ENCODE assay signal across 1 cellular context in the genomic region with DNA sequence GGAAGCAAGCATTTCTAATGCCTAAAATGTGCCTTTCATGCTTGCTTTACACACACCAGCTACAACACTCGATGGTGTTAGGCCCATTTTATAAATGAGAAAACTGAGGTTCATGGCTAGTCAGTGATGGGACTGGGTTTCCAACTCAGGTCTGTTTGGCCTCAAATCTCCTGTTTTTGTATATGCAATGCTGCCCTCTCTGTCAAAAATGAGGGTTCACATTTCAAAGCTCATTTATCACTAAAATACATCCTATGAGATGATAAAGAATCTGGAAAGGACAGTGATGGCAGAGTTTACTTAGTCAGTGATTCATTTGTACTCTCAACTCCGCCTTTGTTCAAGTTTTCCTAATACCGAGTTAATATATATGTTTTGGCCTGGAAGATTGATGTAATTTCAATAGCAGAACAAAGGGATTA.
TF ChIP-seq lines count a peak whose summit lies in the region.

No MANE protein-coding gene starts in this region.

TF ChIP-seq in WTC11, 78 proteins besides CTCF, POLR2A, EP300 and RAD21 (continued from another document):
- TF ChIP-seq, protein P1, sequence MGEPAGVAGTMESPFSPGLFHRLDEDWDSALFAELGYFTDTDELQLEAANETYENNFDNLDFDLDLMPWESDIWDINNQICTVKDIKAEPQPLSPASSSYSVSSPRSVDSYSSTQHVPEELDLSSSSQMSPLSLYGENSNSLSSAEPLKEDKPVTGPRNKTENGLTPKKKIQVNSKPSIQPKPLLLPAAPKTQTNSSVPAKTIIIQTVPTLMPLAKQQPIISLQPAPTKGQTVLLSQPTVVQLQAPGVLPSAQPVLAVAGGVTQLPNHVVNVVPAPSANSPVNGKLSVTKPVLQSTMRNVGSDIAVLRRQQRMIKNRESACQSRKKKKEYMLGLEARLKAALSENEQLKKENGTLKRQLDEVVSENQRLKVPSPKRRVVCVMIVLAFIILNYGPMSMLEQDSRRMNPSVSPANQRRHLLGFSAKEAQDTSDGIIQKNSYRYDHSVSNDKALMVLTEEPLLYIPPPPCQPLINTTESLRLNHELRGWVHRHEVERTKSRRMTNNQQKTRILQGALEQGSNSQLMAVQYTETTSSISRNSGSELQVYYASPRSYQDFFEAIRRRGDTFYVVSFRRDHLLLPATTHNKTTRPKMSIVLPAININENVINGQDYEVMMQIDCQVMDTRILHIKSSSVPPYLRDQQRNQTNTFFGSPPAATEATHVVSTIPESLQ (CRISPR knock-in tag; IDR thresholded peaks at IDR 0.05), result no peak
- TF ChIP-seq RORB (CRISPR knock-in tag; IDR thresholded peaks at IDR 0.05) (no peak), NFYB (CRISPR knock-in tag; conservative IDR thresholded peaks at IDR 0.05; ENCODE audit: low read depth) (no peak), ESRRA (CRISPR knock-in tag; IDR thresholded peaks at IDR 0.05; ENCODE audit: borderline replicate concordance) (no peak), RELA (CRISPR knock-in tag; IDR thresholded peaks at IDR 0.05; ENCODE audit: borderline replicate concordance) (no peak), ZNF232 (CRISPR knock-in tag; IDR thresholded peaks at IDR 0.05) (no peak)
